ENCODE assay signal across 19 cellular contexts in genomic region chr4:5921578-5921977, GRCh38. TPM values are rescaled to one million over a fixed set of nuclear protein-coding genes. Genes with fewer than 3 reads are reported as not detected.
"Had no signal": no experiment of that assay in that cellular context is flagged by ENCODE, and none has a peak within 500 bp of the region (broad histone marks: within the 10 kb centered on the region; RNA-seq: fewer than 3 reads in every experiment).

No MANE protein-coding gene starts in this region.

- H3K4me3 ChIP-seq: left lung, lung, pancreas, psoas muscle, upper lobe of left lung had no signal

- H3K36me3 Mint-ChIP-seq: activated CD4-positive, alpha-beta memory T cell treated with anti-CD3 and anti-CD28 coated beads for 36 hours; naive thymus-derived CD4-positive, alpha-beta T cell had no signal

- ATAC-seq: left lung; naive thymus-derived CD4-positive, alpha-beta T cell; pancreas; psoas muscle; right cardiac atrium; T-helper 17 cell had no signal

- H3K27ac ChIP-seq: epithelial cell of prostate, left lung, pancreas, psoas muscle, upper lobe of left lung had no signal

- H3K36me3 ChIP-seq: left lung, pancreas, upper lobe of left lung had no signal

- H3K4me3 Mint-ChIP-seq: activated B cell treated with CpG ODN at 0.5 μM for 24 hours; activated CD4-positive, alpha-beta memory T cell treated with anti-CD3 and anti-CD28 coated beads for 36 hours; activated naive CD4-positive, alpha-beta T cell treated with anti-CD3 and anti-CD28 coated beads for 36 hours; naive thymus-derived CD4-positive, alpha-beta T cell; T-helper 17 cell had no signal

- DNase-seq: activated B cell treated with CpG ODN at 0.5 μM for 24 hours; activated CD4-positive, alpha-beta memory T cell treated with anti-CD3 and anti-CD28 coated beads for 36 hours; activated CD4-positive, alpha-beta T cell treated with anti-CD3 and anti-CD28 coated beads for 48 hours; activated naive CD4-positive, alpha-beta T cell treated with anti-CD3 and anti-CD28 coated beads for 36 hours; activated T-cell treated with anti-CD3 and anti-CD28 coated beads, Interleukin-2, amount 50 U/mL, for 48 hours; cerebellar nuclear complex; cortex of kidney; kidney glomerular epithelial cell; left lung; naive thymus-derived CD4-positive, alpha-beta T cell; pancreas; psoas muscle; right cardiac atrium; stimulated activated CD4-positive, alpha-beta T cell treated with anti-CD3 and anti-CD28 coated beads, Interleukin-4, amount 100 ng/mL, for 24 hours; stimulated activated naive CD4-positive, alpha-beta T cell treated with Interleukin-2 at 50 U/mL for 16 hours; T-helper 17 cell; upper lobe of left lung had no signal

- H3K9me3 Mint-ChIP-seq: activated B cell treated with CpG ODN at 0.5 μM for 24 hours; activated CD4-positive, alpha-beta memory T cell treated with anti-CD3 and anti-CD28 coated beads for 36 hours; activated naive CD4-positive, alpha-beta T cell treated with anti-CD3 and anti-CD28 coated beads for 36 hours had no signal

- H3K27ac Mint-ChIP-seq: activated B cell treated with CpG ODN at 0.5 μM for 24 hours; activated CD4-positive, alpha-beta memory T cell treated with anti-CD3 and anti-CD28 coated beads for 36 hours; activated naive CD4-positive, alpha-beta T cell treated with anti-CD3 and anti-CD28 coated beads for 36 hours; naive thymus-derived CD4-positive, alpha-beta T cell; T-helper 17 cell had no signal

- H3K9me3 ChIP-seq: left lung, pancreas, psoas muscle, upper lobe of left lung had no signal

- H3K4me1 Mint-ChIP-seq: T-helper 17 cell had no signal

- H3K4me1 ChIP-seq: left lung, pancreas, psoas muscle, upper lobe of left lung had no signal

- H3K27me3 ChIP-seq: pancreas, upper lobe of left lung had no signal

RNA-seq across cellular contexts. Expression of gene CRMP1, which starts 28.7 kb away (rescaled TPM):
- total RNA-seq: activated CD4-positive, alpha-beta memory T cell treated with anti-CD3 and anti-CD28 coated beads for 36 hours; activated naive CD4-positive, alpha-beta T cell treated with anti-CD3 and anti-CD28 coated beads for 36 hours; T-helper 17 cell had no signal
- polyA plus RNA-seq: naive thymus-derived CD4-positive, alpha-beta T cell had no signal
